22 cellular contexts compared by ENCODE assay signal in the genomic region with DNA sequence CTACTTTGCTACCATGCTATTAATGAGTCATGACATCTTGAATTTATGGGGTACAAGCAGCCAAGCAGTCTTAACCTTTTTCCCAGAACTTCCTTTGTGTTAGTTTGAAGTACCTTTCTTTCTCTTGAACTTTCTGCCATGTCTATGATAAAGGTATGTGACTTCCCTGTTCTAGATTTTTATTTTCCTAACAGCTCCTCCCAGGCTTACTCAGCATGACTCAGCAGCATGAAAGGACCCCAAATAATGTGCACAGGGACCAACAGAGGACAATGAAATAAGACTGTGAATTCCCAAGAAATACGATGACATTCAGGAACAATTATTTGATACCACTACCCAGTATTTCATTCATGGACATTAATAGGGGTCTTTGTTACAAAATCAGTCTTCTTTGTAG. TPM values are rescaled to one million over a fixed set of nuclear protein-coding genes. Genes with fewer than 3 reads are reported as not detected.
DNase-seq lines count a peak whose midpoint lies in the region; TF ChIP-seq lines count a peak whose summit lies in the region.
"Had no signal": no experiment of that assay in that cellular context is flagged by ENCODE, and none has a peak within 500 bp of the region (broad histone marks: within the 10 kb centered on the region; RNA-seq: fewer than 3 reads in every experiment).

No MANE protein-coding gene starts in this region.

- H3K79me2 ChIP-seq in mammary epithelial cell (ENCODE audit: insufficient read depth, low read length) = no peaks in the 10 kb centered on the region
- H3K79me2 ChIP-seq: parathyroid adenoma had no signal

- BruUV-seq in mammary epithelial cell (replicated peaks; lab: Mats Ljungman, UMichigan) = no TSS peak

- TF ChIP-seq CTCF in mammary epithelial cell (conservative IDR thresholded peaks at IDR 0.05 in 1 of 2, IDR thresholded peaks at IDR 0.05 in 1 of 2; ENCODE audit: extremely low read depth in 1 of 2, insufficient read depth in 1 of 2, low read depth in 1 of 2, low read length in 2 of 2) (no peak), Peyer's patch (IDR thresholded peaks at IDR 0.05) (no peak), ovary (IDR thresholded peaks at IDR 0.05) (no peak)

- no peaks in the 10 kb centered on the region for H4K20me1 ChIP-seq in mammary epithelial cell (ENCODE audit: insufficient read depth, low read length)

- intact Hi-C loops in mammary epithelial cell (cut with micrococcal nuclease) = no loop called here
- intact Hi-C loops in ovary (cut with DNase I) = no loop called here

- H3K4me3 ChIP-seq in mammary epithelial cell (replicated peaks in 1 of 3; ENCODE audit: insufficient read depth in 1 of 3, low read depth in 2 of 3, low read length in 3 of 3) (no peak overlapping the region), Peyer's patch (no peak overlapping the region), ovary (no peak overlapping the region)
- H3K4me3 ChIP-seq: sigmoid colon, testis had no signal

- CTCF ChIA-PET in mammary epithelial cell (lab: Charles Lee; ENCODE audit: low non-redundant PET) = no interaction called here

- H3K36me3 ChIP-seq in mammary epithelial cell (ENCODE audit: insufficient read depth, low read length) (no peaks in the 10 kb centered on the region), Peyer's patch (no peaks in the 10 kb centered on the region), ovary (no peaks in the 10 kb centered on the region)
- H3K36me3 ChIP-seq: sigmoid colon, WERI-Rb-1 had no signal

- peak; percentile 8 for DNase-seq in Caki2 (ENCODE audit: low read depth)
- peak; percentile 35 for DNase-seq in LoVo (ENCODE audit: low spot score)
- peak; percentile 36 for DNase-seq in mammary epithelial cell
- peak; percentile 36 for DNase-seq in kidney tubule cell (ENCODE audit: low spot score)
- DNase-seq in germinal center (ENCODE audit: low spot score) = no peak
- DNase-seq in ecto neural progenitor cell (ENCODE audit: low spot score) = no peak
- DNase-seq in Peyer's patch = no peak
- DNase-seq in ovary = no peak
- DNase-seq: activated CD4-positive, alpha-beta T cell treated with anti-CD3 and anti-CD28 coated beads, Interleukin-2, amount 50 U/mL, for 4 hours; activated effector memory CD4-positive, alpha-beta T cell treated with anti-CD3 and anti-CD28 coated beads, Interleukin-2, amount 50 U/mL, for 16 hours; CD4-positive, alpha-beta T cell; DMS79; H9; NCI-H187 treated with DMSO at 0.1 percent for 48 hours; NCI-H774; sigmoid colon; T-helper 2 cell; testis; WERI-Rb-1 had no signal

- no peak overlapping the region for H3K27ac ChIP-seq in mammary epithelial cell (ENCODE audit: insufficient read depth, low read depth, low read length)
- no peak overlapping the region for H3K27ac ChIP-seq in Peyer's patch
- H3K27ac ChIP-seq in ovary = no peak overlapping the region
- H3K27ac ChIP-seq: parathyroid adenoma, sigmoid colon, testis, WERI-Rb-1 had no signal

- WGBS in mammary epithelial cell (ENCODE audit: low coverage, missing lambda C conversion rate) = 89% methylated on average over 1 of the region's 1 CpG
- WGBS in ovary, 3 donors = 85 to 100% (median 87%) methylated on average over 1 of the region's 1 CpG

- peak overlapping the region; percentile 44 for H2AFZ ChIP-seq in mammary epithelial cell (ENCODE audit: low read depth, low read length)
- H2AFZ ChIP-seq: parathyroid adenoma had no signal

- dilution Hi-C loops in mammary epithelial cell (cut with HindIII; ENCODE audit: low sequenced_read_pairs) = no loop called here

- no peak for TF ChIP-seq POLR2A in Peyer's patch (IDR thresholded peaks at IDR 0.05)
- no peak for TF ChIP-seq POLR2A in ovary (IDR thresholded peaks at IDR 0.05)

- in situ Hi-C loops in Caki2 (cut with HindIII; ENCODE audit: low pct_unique_long_range_greater_than_20kb, low sequenced_read_pairs) = no loop called here
- in situ Hi-C loops in mammary epithelial cell (cut with MboI; ENCODE audit: low sequenced_read_pairs in 2 of 2) = no loop called here

- H3K27me3 ChIP-seq in mammary epithelial cell (ENCODE audit: insufficient read depth, low read length) (no peaks in the 10 kb centered on the region), Peyer's patch (no peaks in the 10 kb centered on the region), ovary (no peaks in the 10 kb centered on the region)
- H3K27me3 ChIP-seq: sigmoid colon, testis had no signal

- no peak overlapping the region for H3K9ac ChIP-seq in mammary epithelial cell (ENCODE audit: insufficient read depth, low read length)
- H3K9ac ChIP-seq: parathyroid adenoma had no signal

- H3K9me3 ChIP-seq in mammary epithelial cell (replicated peaks; ENCODE audit: insufficient read depth, low read length) (no peaks in the 10 kb centered on the region), Peyer's patch (no peaks in the 10 kb centered on the region), ovary (no peaks in the 10 kb centered on the region)
- H3K9me3 ChIP-seq: sigmoid colon, testis had no signal

- TF ChIP-seq EP300 in ovary (IDR thresholded peaks at IDR 0.05) = no peak

- peaks cover 11% of the 10 kb centered on the region for H3K4me1 ChIP-seq in mammary epithelial cell (ENCODE audit: insufficient read depth, low read length)
- H3K4me1 ChIP-seq in Peyer's patch = no peaks in the 10 kb centered on the region
- no peaks in the 10 kb centered on the region for H3K4me1 ChIP-seq in ovary (ENCODE audit: insufficient read depth)
- H3K4me1 ChIP-seq: parathyroid adenoma, sigmoid colon, testis had no signal

- peak overlapping the region; percentile 41 for H3K4me2 ChIP-seq in mammary epithelial cell (ENCODE audit: insufficient read depth, low read depth, low read length)

RNA-seq across cellular contexts. Expression of a gene that starts 60.0 kb away (rescaled TPM):
- not detected in 2 replicates for total RNA-seq in Caki2 (2014; rRNA removed; shearing (Covaris generic); ENCODE audit: low replicate concordance)
- total RNA-seq in mammary epithelial cell = not detected
- polyA plus RNA-seq in mammary epithelial cell = not detected
- polyA minus RNA-seq in mammary epithelial cell = not detected
- 10 to 100 TPM in 1 of 4 donors, 1 to 10 TPM in 2, not detected in 1; 1.8 to 12.7 (median 3.6) TPM for total RNA-seq in Peyer's patch
- under 1 TPM in 3 of 7 donors, not detected in 4; 0.05 to 0.92 (median 0.58) TPM for total RNA-seq in ovary
- polyA plus RNA-seq in ovary = not detected
- total RNA-seq: CD4-positive, alpha-beta T cell; sigmoid colon; SK-MEL-5 had no signal
- polyA plus RNA-seq: IgD-negative memory B cell had no signal

Comparison
In these comparisons a context has a peak if more than half of its experiments do, and no peak if none do; other contexts are left out.
1. DNase-seq: peak in Caki2 (single experiment), LoVo (single experiment), mammary epithelial cell (single experiment) and kidney tubule cell (single experiment); none in germinal center (single experiment), ecto neural progenitor cell (single experiment), Peyer's patch (0 of 3) and ovary (0 of 5).